Comparison of ENCODE assay signal across 14 cellular contexts in genomic region chr1:231800071-231800470, GRCh38.
DNase-seq lines count a peak whose midpoint lies in the region; ATAC-seq and TF ChIP-seq lines count a peak whose summit lies in the region.
"Had no signal": no experiment of that assay in that cellular context is flagged by ENCODE, and none has a peak within 500 bp of the region (broad histone marks: within the 10 kb centered on the region; RNA-seq: fewer than 3 reads in every experiment).

No MANE protein-coding gene starts in this region.

- H4K12ac ChIP-seq in trophoblast cell (ENCODE audit: low read depth, low read length), result no peak overlapping the region

- H3K4me3 Mint-ChIP-seq in activated CD4-positive, alpha-beta T cell treated with anti-CD3 and anti-CD28 coated beads, Interleukin-2, amount 10 ng/mL, durations not matched to agents 7 days and 5 days, result no peak overlapping the region
- H3K4me3 Mint-ChIP-seq: activated T-helper 17 cell treated with anti-CD3 and anti-CD28 coated beads, Interleukin-2, amount 50 U/mL, for 72 hours had no signal

- no peaks in the 10 kb centered on the region for H3K27me3 ChIP-seq in trophoblast cell (ENCODE audit: insufficient read depth, low read length)
- H3K27me3 ChIP-seq: cardiac muscle cell, spleen had no signal

- H3K14ac ChIP-seq in trophoblast cell (ENCODE audit: low read length), result no peak overlapping the region

- H3K9ac ChIP-seq in trophoblast cell (ENCODE audit: low read length), result no peak overlapping the region

- no peak overlapping the region for H3K18ac ChIP-seq in trophoblast cell (ENCODE audit: low read length)

- H2AK5ac ChIP-seq in trophoblast cell (ENCODE audit: low read length), result no peak overlapping the region

- no peak overlapping the region for H2BK12ac ChIP-seq in trophoblast cell (ENCODE audit: low read length)

- H3K36me3 ChIP-seq in trophoblast cell (ENCODE audit: control insufficient read depth in 1 of 2, insufficient read depth in 2 of 2, low read length in 2 of 2), result no peaks in the 10 kb centered on the region
- no peaks in the 10 kb centered on the region for H3K36me3 ChIP-seq in OCI-LY7 (ENCODE audit: insufficient read depth, low read length)
- H3K36me3 ChIP-seq: cardiac muscle cell had no signal

- CTCF ChIA-PET in activated CD4-positive, alpha-beta T cell treated with anti-CD3 and anti-CD28 coated beads, Interleukin-2, amount 10 ng/mL, durations not matched to agents 7 days and 5 days (lab: Charles Lee), result interaction anchor here (1.3 kb wide), 1 partner anchor 13 kb away, joined by 3 read pairs; no protein-coding TSS in a partner anchor
- CTCF ChIA-PET in OCI-LY7 (lab: Charles Lee; ENCODE audit: unreplicated experiment), result no interaction called here

- H4K91ac ChIP-seq in trophoblast cell (ENCODE audit: low read depth, low read length), result no peak overlapping the region

- peak overlapping the region; percentile 61 for H3K27ac Mint-ChIP-seq in activated CD4-positive, alpha-beta T cell treated with anti-CD3 and anti-CD28 coated beads, Interleukin-2, amount 10 ng/mL, durations not matched to agents 7 days and 5 days
- H3K27ac Mint-ChIP-seq: activated T-helper 17 cell treated with anti-CD3 and anti-CD28 coated beads, Interleukin-2, amount 50 U/mL, for 72 hours had no signal

- no peaks in the 10 kb centered on the region for H3K79me1 ChIP-seq in trophoblast cell (ENCODE audit: low read length)

- no TSS peak for BruUV-seq in OCI-LY7 (replicated peaks; lab: Mats Ljungman, UMichigan)

- peaks cover 2% of the 10 kb centered on the region for H3K9me3 ChIP-seq in trophoblast cell (ENCODE audit: insufficient read depth, low read depth, low read length)
- 0 out of 2 replicates have a peak, but pooled peaks cover 4% of the 10 kb centered on the region for H3K9me3 ChIP-seq in OCI-LY7 (ENCODE audit: low read length)
- H3K9me3 ChIP-seq: spleen had no signal

- H3K4me2 ChIP-seq in trophoblast cell (ENCODE audit: low read length) (no peak overlapping the region), OCI-LY7 (ENCODE audit: low read length) (no peak overlapping the region)

- H3K27me3 Mint-ChIP-seq in activated CD4-positive, alpha-beta T cell treated with anti-CD3 and anti-CD28 coated beads, Interleukin-2, amount 10 ng/mL, durations not matched to agents 7 days and 5 days, result no peaks in the 10 kb centered on the region
- H3K27me3 Mint-ChIP-seq: activated T-helper 17 cell treated with anti-CD3 and anti-CD28 coated beads, Interleukin-2, amount 50 U/mL, for 72 hours had no signal

- H3K4me3 ChIP-seq in trophoblast cell (ENCODE audit: low read depth, low read length), result no peak overlapping the region
- no peak overlapping the region for H3K4me3 ChIP-seq in OCI-LY7 (ENCODE audit: low read depth, low read length, poor library complexity, severe bottlenecking)
- H3K4me3 ChIP-seq: cardiac muscle cell, spleen had no signal

- no peak overlapping the region for H4K8ac ChIP-seq in trophoblast cell (ENCODE audit: low read depth, low read length)

- H3K4ac ChIP-seq in trophoblast cell (ENCODE audit: low read depth, low read length), result no peak overlapping the region

- no peaks in the 10 kb centered on the region for H3K4me1 Mint-ChIP-seq in activated CD4-positive, alpha-beta T cell treated with anti-CD3 and anti-CD28 coated beads, Interleukin-2, amount 10 ng/mL, durations not matched to agents 7 days and 5 days

- no peak for ATAC-seq in GM18868 (IDR thresholded peaks at IDR 0.05; ENCODE audit: unreplicated experiment)

- no peak overlapping the region for H3K27ac ChIP-seq in trophoblast cell (ENCODE audit: low read depth, low read length)
- H3K27ac ChIP-seq in OCI-LY7 (ENCODE audit: low read depth, low read length, poor library complexity, severe bottlenecking), result no peak overlapping the region
- H3K27ac ChIP-seq: spleen had no signal

- no peak overlapping the region for H3K23ac ChIP-seq in trophoblast cell (ENCODE audit: low read length)

- no peak overlapping the region for H2AFZ ChIP-seq in trophoblast cell (ENCODE audit: insufficient read depth, low read length, poor library complexity)
- H2AFZ ChIP-seq in OCI-LY7 (ENCODE audit: low read length), result no peak overlapping the region

- intact Hi-C loops in OCI-LY7 (cut with micrococcal nuclease; ENCODE audit: unreplicated experiment), result no loop called here

- H2BK5ac ChIP-seq in trophoblast cell (ENCODE audit: low read depth, low read length, poor library complexity), result no peak overlapping the region

- TF ChIP-seq CTCF in OCI-LY7 (conservative IDR thresholded peaks at IDR 0.05; ENCODE audit: low read length), result no peak

- peaks cover 20% of the 10 kb centered on the region for H3K9me3 Mint-ChIP-seq in activated CD4-positive, alpha-beta T cell treated with anti-CD3 and anti-CD28 coated beads, Interleukin-2, amount 10 ng/mL, durations not matched to agents 7 days and 5 days

- H3K36me3 Mint-ChIP-seq in activated CD4-positive, alpha-beta T cell treated with anti-CD3 and anti-CD28 coated beads, Interleukin-2, amount 10 ng/mL, durations not matched to agents 7 days and 5 days (ENCODE audit: low read depth), result peaks cover 26% of the 10 kb centered on the region

- no peak overlapping the region for H2BK120ac ChIP-seq in trophoblast cell (ENCODE audit: insufficient read depth, low read length, poor library complexity)

- no peak for DNase-seq in activated CD4-positive, alpha-beta T cell treated with anti-CD3 and anti-CD28 coated beads, Interleukin-2, amount 10 ng/mL, durations not matched to agents 7 days and 5 days
- DNase-seq in activated CD4-positive, alpha-beta T cell treated with anti-CD3 and anti-CD28 coated beads for 48 hours, result no peak
- DNase-seq in RPMI7951 (ENCODE audit: low read depth) (peak; percentile 39), fibroblast of peridontal ligament (ENCODE audit: extremely low read depth) (peak; percentile 25), trophoblast cell (peak; percentile 19 to 64), OCI-LY7 (ENCODE audit: low spot score) (no peak), LoVo (ENCODE audit: low spot score) (no peak)
- DNase-seq: activated CD4-positive, alpha-beta T cell treated with anti-CD3 and anti-CD28 coated beads for 1 hour; DND-41; NCI-H1436; spleen had no signal

- no peaks in the 10 kb centered on the region for H4K20me1 ChIP-seq in OCI-LY7 (ENCODE audit: insufficient read depth, low read length)

- no peaks in the 10 kb centered on the region for H3K9me2 ChIP-seq in OCI-LY7 (ENCODE audit: insufficient read depth, low read length)

- H3K79me2 ChIP-seq in trophoblast cell (ENCODE audit: control insufficient read depth, insufficient read depth, low read length, poor library complexity), result no peaks in the 10 kb centered on the region
- H3K79me2 ChIP-seq in OCI-LY7 (ENCODE audit: insufficient read depth, low read depth, low read length), result no peaks in the 10 kb centered on the region

- H3K4me1 ChIP-seq in trophoblast cell (ENCODE audit: control insufficient read depth in 1 of 2, insufficient read depth in 2 of 2, low read length in 2 of 2) (no peaks in the 10 kb centered on the region), OCI-LY7 (ENCODE audit: insufficient read depth, low read length, poor library complexity, severe bottlenecking) (no peaks in the 10 kb centered on the region)

- POLR2A ChIA-PET in activated CD4-positive, alpha-beta T cell treated with anti-CD3 and anti-CD28 coated beads, Interleukin-2, amount 10 ng/mL, durations not matched to agents 7 days and 5 days (lab: Charles Lee), result no interaction called here
- POLR2A ChIA-PET in OCI-LY7 (lab: Charles Lee), result no interaction called here

- no CpG with 5 or more reads among the region's 5 CpGs for WGBS in trophoblast cell (ENCODE audit: extremely low coverage, insufficient coverage, insufficient read length)

Comparison
In these comparisons a context has a peak if more than half of its experiments do, and no peak if none do; other contexts are left out.
1. DNase-seq: peak in RPMI7951 (single experiment), fibroblast of peridontal ligament (single experiment) and trophoblast cell (2 of 2); none in activated CD4-positive, alpha-beta T cell treated with anti-CD3 and anti-CD28 coated beads, Interleukin-2, amount 10 ng/mL, durations not matched to agents 7 days and 5 days (single experiment), activated CD4-positive, alpha-beta T cell treated with anti-CD3 and anti-CD28 coated beads for 48 hours (single experiment), OCI-LY7 (single experiment) and LoVo (single experiment).